ENCODE assay signal across 15 cellular contexts in the genomic region with DNA sequence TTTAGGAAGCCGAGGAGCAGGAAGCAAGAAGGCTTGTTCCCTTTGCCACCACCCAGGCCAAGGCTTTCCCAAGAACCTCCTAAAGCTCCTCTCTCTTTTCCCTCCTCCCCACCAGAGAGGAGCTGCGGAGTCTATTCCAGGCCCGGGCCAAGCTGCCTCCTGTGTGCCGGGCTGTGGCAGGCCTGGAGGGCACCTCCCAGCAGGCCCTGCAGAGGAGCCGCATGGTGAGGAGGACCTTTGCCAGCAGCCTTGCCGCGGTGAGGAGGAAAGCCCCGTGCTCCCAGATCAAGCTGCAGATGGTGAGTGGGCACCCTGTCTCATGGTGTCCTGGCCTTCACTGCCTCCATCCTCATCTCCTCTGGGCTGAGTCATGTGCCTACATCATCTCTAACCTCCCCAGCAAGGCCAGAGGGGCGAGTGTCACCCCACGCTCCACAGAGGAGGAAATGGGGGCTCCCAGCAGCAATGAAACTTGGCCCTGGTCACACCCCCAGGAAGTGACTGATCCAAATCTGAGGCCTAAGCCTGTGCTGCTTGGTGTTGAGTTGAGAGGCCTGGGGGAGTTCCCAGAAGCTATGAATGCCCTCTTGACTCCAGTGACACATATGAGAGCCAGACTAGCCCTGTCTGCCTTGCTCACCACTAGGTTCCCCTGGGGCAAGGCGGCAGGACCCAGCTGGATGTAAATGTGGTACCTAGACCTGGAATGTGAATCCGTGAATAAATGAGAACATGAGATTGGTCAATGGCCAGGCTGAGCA.
DNase-seq lines count a peak whose midpoint lies in the region; ATAC-seq, FAIRE-seq and TF ChIP-seq lines count a peak whose summit lies in the region.
"Had no signal": no experiment of that assay in that cellular context is flagged by ENCODE, and none has a peak within 500 bp of the region (broad histone marks: within the 10 kb centered on the region; RNA-seq: fewer than 3 reads in every experiment).

No MANE protein-coding gene starts in this region.

- ATAC-seq in left lobe of liver (no peak), pancreas (no peak)
- ATAC-seq: left lung had no signal

- no peaks in the 10 kb centered on the region for H3K36me3 ChIP-seq in pancreas
- H3K36me3 ChIP-seq: BLaER1, left lung had no signal

- intact Hi-C loops in pancreas (cut with DNase I): no loop called here

- peak; percentile 75 for DNase-seq in Daoy (ENCODE audit: low read depth)
- DNase-seq in GM12865 (ENCODE audit: low read depth): peak; percentile 70
- DNase-seq in NB4 (ENCODE audit: low read depth): peak; percentile 29
- DNase-seq in ecto neural progenitor cell (ENCODE audit: low spot score): peak; percentile 40
- no peak for DNase-seq in left lobe of liver (ENCODE audit: low spot score)
- DNase-seq in pancreas: no peak
- no peak for DNase-seq in NCI-H146 (lab: John Stamatoyannopoulos, UW)
- DNase-seq in DMS53 (lab: John Stamatoyannopoulos, UW): no peak
- DNase-seq: DMS79, H7, left lung, naive B cell, OCI-M1 had no signal

- H3K4me3 ChIP-seq in GM12865 (ENCODE audit: low read depth, low read length): no peak overlapping the region
- H3K4me3 ChIP-seq in NB4 (ENCODE audit: low read depth, low read length): no peak overlapping the region
- no peak overlapping the region for H3K4me3 ChIP-seq in pancreas
- H3K4me3 ChIP-seq: BLaER1, hepatocyte, left lung had no signal

- H3K27ac ChIP-seq in pancreas: no peak overlapping the region
- H3K27ac ChIP-seq: BLaER1, hepatocyte, left lung had no signal

- H3K4me1 ChIP-seq in pancreas: peaks cover 0 to 5% (median 0%) of the 10 kb centered on the region in 3 donors
- H3K4me1 ChIP-seq: BLaER1, left lung had no signal

- no peak for TF ChIP-seq POLR2A in NB4 (IDR thresholded peaks at IDR 0.05; ENCODE audit: extremely low read depth, insufficient read length)

- TF ChIP-seq CTCF in GM12865 (IDR thresholded peaks at IDR 0.05; ENCODE audit: insufficient read depth, low read depth, low read length, missing control alignments) (no peak), NB4 (IDR thresholded peaks at IDR 0.05; ENCODE audit: low read depth, low read length) (no peak), pancreas (IDR thresholded peaks at IDR 0.05) (no peak)

- H3K27me3 ChIP-seq in pancreas: no peaks in the 10 kb centered on the region
- H3K27me3 ChIP-seq: BLaER1, hepatocyte had no signal

- 77 to 88% methylated on average over 11 to 12 of the region's 12 CpGs for WGBS in pancreas, 2 donors

- no peak for FAIRE-seq in pancreas (lab: Jason Lieb, UNC)

- no peaks in the 10 kb centered on the region for H3K9me3 ChIP-seq in pancreas
- H3K9me3 ChIP-seq: BLaER1, left lung had no signal

Comparison
In these comparisons a context has a peak if more than half of its experiments do, and no peak if none do; other contexts are left out.
1. DNase-seq: peak in Daoy (single experiment), GM12865 (single experiment), NB4 (single experiment) and ecto neural progenitor cell (single experiment); none in left lobe of liver (single experiment), pancreas (0 of 6), NCI-H146 (single experiment) and DMS53 (single experiment).